In genomic region chr9:35869621-35870216, GRCh38 we compare ENCODE assay signal across 14 cellular contexts. TPM values are rescaled to one million over a fixed set of nuclear protein-coding genes. Genes with fewer than 3 reads are reported as not detected.
"Had no signal": no experiment of that assay in that cellular context is flagged by ENCODE, and none has a peak within 500 bp of the region (broad histone marks: within the 10 kb centered on the region; RNA-seq: fewer than 3 reads in every experiment).

No MANE protein-coding gene starts in this region.

- H3K27ac ChIP-seq: heart left ventricle, sigmoid colon had no signal

- H3K9me3 ChIP-seq: heart left ventricle, sigmoid colon had no signal

- H3K9me3 Mint-ChIP-seq: activated B cell treated with CpG ODN at 0.5 μM for 24 hours; naive thymus-derived CD4-positive, alpha-beta T cell; type B pancreatic cell had no signal

- ATAC-seq: left colon; naive thymus-derived CD4-positive, alpha-beta T cell; T-helper 17 cell had no signal

- H3K4me3 ChIP-seq: heart left ventricle, sigmoid colon had no signal

- H3K27ac Mint-ChIP-seq: activated B cell treated with CpG ODN at 0.5 μM for 24 hours, T-helper 17 cell, type B pancreatic cell had no signal

- DNase-seq: activated B cell treated with CpG ODN at 0.5 μM for 24 hours; heart left ventricle; left colon; naive thymus-derived CD4-positive, alpha-beta T cell; occipital lobe; sigmoid colon; stimulated activated CD4-positive, alpha-beta T cell treated with anti-CD3 and anti-CD28 coated beads, Interleukin-2, amount 100 ng/mL, for 24 hours; stimulated activated naive CD4-positive, alpha-beta T cell treated with Interleukin-2 at 50 U/mL for 16 hours; T-helper 17 cell had no signal

- H3K4me1 Mint-ChIP-seq: activated B cell treated with CpG ODN at 0.5 μM for 24 hours had no signal

- H3K27me3 Mint-ChIP-seq: type B pancreatic cell had no signal

- H3K36me3 Mint-ChIP-seq: naive thymus-derived CD4-positive, alpha-beta T cell; type B pancreatic cell had no signal

- H3K4me1 ChIP-seq: heart left ventricle, sigmoid colon had no signal

- H3K4me3 Mint-ChIP-seq: activated B cell treated with CpG ODN at 0.5 μM for 24 hours; naive thymus-derived CD4-positive, alpha-beta T cell; T-helper 17 cell; type B pancreatic cell had no signal

- H3K36me3 ChIP-seq: heart left ventricle, sigmoid colon had no signal

RNA-seq across cellular contexts. Expression of gene OR13J1, which starts 0.5 kb away (rescaled TPM):
- total RNA-seq: activated B cell treated with CpG ODN at 0.5 μM for 24 hours; cardiac septum; frontal cortex; heart left ventricle; left colon; lung microvascular endothelial cell; mononuclear cell; naive thymus-derived CD4-positive, alpha-beta T cell; occipital lobe; sigmoid colon; T-helper 17 cell had no signal
- polyA plus RNA-seq: heart left ventricle; naive thymus-derived CD4-positive, alpha-beta T cell; sigmoid colon had no signal

RNA-seq across cellular contexts. Expression of gene HRCT1, which starts 36.3 kb away (rescaled TPM):
- total RNA-seq: activated B cell treated with CpG ODN at 0.5 μM for 24 hours; mononuclear cell; naive thymus-derived CD4-positive, alpha-beta T cell; occipital lobe; T-helper 17 cell had no signal
- polyA plus RNA-seq: naive thymus-derived CD4-positive, alpha-beta T cell had no signal

RNA-seq across cellular contexts. Expression of gene SPAAR, which starts 39.6 kb away (rescaled TPM):
- total RNA-seq: activated B cell treated with CpG ODN at 0.5 μM for 24 hours; mononuclear cell; naive thymus-derived CD4-positive, alpha-beta T cell; T-helper 17 cell had no signal
- polyA plus RNA-seq: naive thymus-derived CD4-positive, alpha-beta T cell had no signal

RNA-seq across cellular contexts. Expression of gene FAM221B, which starts 41.2 kb away (rescaled TPM):
- total RNA-seq: activated B cell treated with CpG ODN at 0.5 μM for 24 hours, cardiac septum, frontal cortex, heart left ventricle, lung microvascular endothelial cell, mononuclear cell, occipital lobe, sigmoid colon, T-helper 17 cell had no signal
- polyA plus RNA-seq: heart left ventricle; naive thymus-derived CD4-positive, alpha-beta T cell had no signal
